Comparison of ENCODE assay signal across 9 cellular contexts in the genomic region with DNA sequence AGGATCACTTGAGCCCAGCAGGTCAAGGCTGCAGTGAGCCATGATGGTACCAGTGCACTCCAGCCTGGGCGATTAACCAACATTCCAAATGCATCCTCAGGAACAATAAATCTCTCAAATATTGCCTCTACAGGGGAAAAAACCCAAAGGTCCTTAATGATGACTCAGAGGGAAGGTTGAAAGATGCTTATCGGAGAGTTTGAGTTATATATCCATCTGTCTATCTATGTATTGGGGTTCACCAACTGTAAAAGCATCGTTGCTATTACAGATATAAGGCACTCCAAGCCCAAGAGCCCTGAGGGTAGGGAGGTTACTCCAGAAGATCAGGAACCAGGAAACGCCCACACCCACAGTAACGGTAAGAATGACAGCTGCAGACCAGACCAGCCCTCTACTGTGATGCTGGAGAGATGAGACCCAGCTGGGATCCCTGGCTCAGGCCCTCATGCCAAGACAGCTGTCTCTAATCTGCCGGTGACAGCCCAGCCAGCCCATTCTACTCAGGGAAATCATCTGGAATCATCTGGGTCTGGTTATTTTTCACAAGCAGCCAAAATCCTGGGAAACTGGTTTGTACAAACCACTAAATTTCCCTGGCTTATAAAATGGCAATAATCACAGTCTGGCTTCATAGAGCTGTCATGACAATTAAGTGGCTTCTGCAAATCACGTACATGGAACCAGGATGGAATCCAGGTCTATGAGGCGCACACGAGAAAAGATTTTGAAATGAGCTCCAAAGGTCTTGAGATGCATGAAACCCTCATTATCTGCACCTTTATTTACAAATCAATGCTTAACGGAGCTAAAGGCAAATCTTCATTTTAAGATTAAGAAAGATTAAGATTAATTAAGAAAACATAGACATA. TPM values are rescaled to one million over a fixed set of nuclear protein-coding genes. Genes with fewer than 3 reads are reported as not detected.
A peak's percentile ranks its signal among the peaks of the same experiment; 100 is the strongest.
DNase-seq lines count a peak whose midpoint lies in the region; ATAC-seq and TF ChIP-seq lines count a peak whose summit lies in the region.
"Had no signal": no experiment of that assay in that cellular context is flagged by ENCODE, and none has a peak within 500 bp of the region (broad histone marks: within the 10 kb centered on the region; RNA-seq: fewer than 3 reads in every experiment).

No MANE protein-coding gene starts in this region.

- in situ Hi-C loops in IMR-90 (cut with MboI; ENCODE audit: low sequenced_read_pairs) = no loop called here

- TF ChIP-seq CTCF in BE2C (IDR thresholded peaks at IDR 0.05; ENCODE audit: low read depth, low read length) (no peak), IMR-90 (conservative IDR thresholded peaks at IDR 0.05; ENCODE audit: low read depth, low read length) (no peak)

- H4K5ac ChIP-seq in IMR-90 (ENCODE audit: low read depth, low read length) (no peak overlapping the region), mesendoderm (ENCODE audit: low read length) (no peak overlapping the region)

- H2BK5ac ChIP-seq in IMR-90 (ENCODE audit: low read depth, low read length, poor library complexity, severe bottlenecking) (no peak overlapping the region), mesendoderm (ENCODE audit: low read length) (no peak overlapping the region)

- dilution Hi-C loops in IMR-90 (cut with HindIII; ENCODE audit: low sequenced_read_pairs, unreplicated experiment) = no loop called here

- H3K9me1 ChIP-seq in IMR-90 (ENCODE audit: insufficient read depth, low read length) = 0 out of 2 replicates have a peak, but pooled peaks cover 3% of the 10 kb centered on the region

- H3K36me3 ChIP-seq in BE2C (no peaks in the 10 kb centered on the region), IMR-90 (ENCODE audit: control insufficient read depth, insufficient read depth, low read length) (no peaks in the 10 kb centered on the region), mesendoderm (ENCODE audit: control insufficient read depth, insufficient read depth, low read length) (no peaks in the 10 kb centered on the region)

- no peaks in the 10 kb centered on the region for H3K27me3 ChIP-seq in BE2C
- H3K27me3 ChIP-seq in IMR-90 (ENCODE audit: control insufficient read depth, insufficient read depth, low read length) = 0 out of 2 replicates have a peak, but pooled peaks cover 2% of the 10 kb centered on the region
- H3K27me3 ChIP-seq in mesendoderm (ENCODE audit: insufficient read depth, low read length, poor library complexity) = no peaks in the 10 kb centered on the region

- peak overlapping the region; percentile 59 for H2AFZ ChIP-seq in IMR-90 (replicated peaks; ENCODE audit: low read length, poor library complexity)

- H4K91ac ChIP-seq in IMR-90 (ENCODE audit: insufficient read depth, low read depth, low read length) = no peak overlapping the region

- H2BK15ac ChIP-seq in IMR-90 (ENCODE audit: low read depth, low read length) = no peak overlapping the region
- H2BK15ac ChIP-seq in mesendoderm (replicated peaks; ENCODE audit: low read depth) = no peak overlapping the region

- no peak for TF ChIP-seq RAD21 in IMR-90 (IDR thresholded peaks at IDR 0.05; ENCODE audit: low read length)

- H3K4ac ChIP-seq in IMR-90 (ENCODE audit: low read depth, low read length) = peak overlapping the region; percentile 31; the same call in 1 of the 2 replicates
- H3K4ac ChIP-seq in mesendoderm (ENCODE audit: low read depth, low read length) = no peak overlapping the region

- TF ChIP-seq POLR2A in IMR-90 (IDR thresholded peaks at IDR 0.05; ENCODE audit: low read depth, low read length) = no peak

- H3K4me2 ChIP-seq in IMR-90 (ENCODE audit: low read depth, low read length) (no peak overlapping the region), mesendoderm (ENCODE audit: low read length) (no peak overlapping the region)

- BruUV-seq in IMR-90 (replicated peaks; lab: Mats Ljungman, UMichigan) = no TSS peak

- peaks cover 0 to 12% of the 10 kb centered on the region in 2 donors for H3K9me3 Mint-ChIP-seq in activated naive CD4-positive, alpha-beta T cell treated with anti-CD3 and anti-CD28 coated beads, Interleukin-2, amount 50 U/mL, for 72 hours

- peaks cover 0 to 7% of the 10 kb centered on the region in 2 donors for H3K36me3 Mint-ChIP-seq in activated naive CD4-positive, alpha-beta T cell treated with anti-CD3 and anti-CD28 coated beads, Interleukin-2, amount 50 U/mL, for 72 hours

- peak overlapping the region; percentile 41 to 45 for H3K27ac Mint-ChIP-seq in activated naive CD4-positive, alpha-beta T cell treated with anti-CD3 and anti-CD28 coated beads, Interleukin-2, amount 50 U/mL, for 72 hours

- H3K18ac ChIP-seq in IMR-90 (ENCODE audit: low read depth, low read length) (no peak overlapping the region), mesendoderm (ENCODE audit: low read length) (no peak overlapping the region)

- POLR2A ChIA-PET in IMR-90 (lab: Charles Lee; ENCODE audit: unreplicated experiment) = no interaction called here

- ATAC-seq in IMR-90 (ENCODE audit: low read depth) = peak; percentile 72
- peak; percentile 40 to 44 for ATAC-seq in activated naive CD4-positive, alpha-beta T cell treated with anti-CD3 and anti-CD28 coated beads, Interleukin-2, amount 50 U/mL, for 72 hours
- peak; percentile 61 for ATAC-seq in left colon
- ATAC-seq in HG02884 (IDR thresholded peaks at IDR 0.05; ENCODE audit: unreplicated experiment) = no peak
- ATAC-seq in GM19452 (IDR thresholded peaks at IDR 0.05; ENCODE audit: unreplicated experiment) = no peak

- no peak overlapping the region for H3K9ac ChIP-seq in IMR-90 (ENCODE audit: low read depth, low read length)
- H3K9ac ChIP-seq in mesendoderm (ENCODE audit: low read length) = no peak overlapping the region

- H3K4me3 ChIP-seq in BE2C (ENCODE audit: low read depth, low read length) (no peak overlapping the region), IMR-90 (ENCODE audit: insufficient read depth, low read depth, low read length) (no peak overlapping the region), mesendoderm (ENCODE audit: low read length) (no peak overlapping the region)

- CTCF ChIA-PET in IMR-90 (lab: Yijun Ruan, JAX) = interaction anchor here (1.3 to 2.4 kb wide), 4 partner anchors 8 to 81 kb away, joined by 4 to 8 read pairs (median 6); no protein-coding TSS in a partner anchor

- 0% methylated on average over 1 of the region's 10 CpGs; no CpG with 5 or more reads in 1 of the 2 experiments for WGBS in IMR-90 (ENCODE audit: extremely low coverage in 2 of 2, insufficient read length in 1 of 2), 2 experiments
- no CpG with 5 or more reads among the region's 10 CpGs for WGBS in mesendoderm (ENCODE audit: extremely low coverage, insufficient coverage, low lambda C conversion rate)

- H3K56ac ChIP-seq in IMR-90 (ENCODE audit: extremely low read depth, insufficient read depth, low read length) (no peak overlapping the region), mesendoderm (ENCODE audit: low read length) (no peak overlapping the region)

- no peaks in the 10 kb centered on the region; the same call in none of the 2 replicates for H4K20me1 ChIP-seq in IMR-90 (ENCODE audit: insufficient read depth, low read length)

- no peak overlapping the region for H2AK9ac ChIP-seq in IMR-90 (replicated peaks; ENCODE audit: low read depth, low read length, poor library complexity)

- no peaks in the 10 kb centered on the region for H3K4me1 ChIP-seq in BE2C
- H3K4me1 ChIP-seq in IMR-90 (ENCODE audit: control insufficient read depth, insufficient read depth, low read length) = peaks cover 3% of the 10 kb centered on the region; the same call in 1 of the 2 replicates
- H3K4me1 ChIP-seq in mesendoderm (ENCODE audit: control insufficient read depth, low read depth, low read length) = no peaks in the 10 kb centered on the region

- intact Hi-C loops in IMR-90 (cut with micrococcal nuclease) (no loop called here), left colon (cut with DNase I, micrococcal nuclease) (no loop called here)

- H2BK120ac ChIP-seq in IMR-90 (ENCODE audit: low read depth, low read length) (no peak overlapping the region; the same call in 1 of the 2 replicates), mesendoderm (ENCODE audit: low read depth, low read length) (no peak overlapping the region)

- DNase-seq in BE2C (peak; percentile 78), IMR-90 (peak; percentile 67), left colon (peak; percentile 39 to 47), C1 segment of cervical spinal cord (lab: John Stamatoyannopoulos, UW) (no peak), mesendoderm (no peak)
- no peak for DNase-seq in activated naive CD4-positive, alpha-beta T cell treated with anti-CD3 and anti-CD28 coated beads, Interleukin-2, amount 50 U/mL, for 72 hours (ENCODE audit: low spot score in 2 of 2)
- DNase-seq: NCI-H1417 treated with DMSO at 0.1 percent for 48 hours had no signal

- H2AK5ac ChIP-seq in IMR-90 (ENCODE audit: low read depth, low read length) (no peak overlapping the region), mesendoderm (ENCODE audit: low read length) (no peak overlapping the region)

- H3K14ac ChIP-seq in IMR-90 (replicated peaks; ENCODE audit: low read depth, low read length) = no peak overlapping the region

- no peaks in the 10 kb centered on the region for H3K79me2 ChIP-seq in mesendoderm (ENCODE audit: control insufficient read depth, insufficient read depth, low read length)

- H2BK20ac ChIP-seq in IMR-90 (ENCODE audit: low read depth, low read length) = peak overlapping the region; percentile 26; the same call in 1 of the 2 replicates

- H4K8ac ChIP-seq in IMR-90 (ENCODE audit: low read depth in 2 of 2, low read length in 2 of 2) (no peak overlapping the region), mesendoderm (ENCODE audit: low read depth, low read length) (no peak overlapping the region)

- H3K23ac ChIP-seq in IMR-90 (ENCODE audit: low read depth, low read length) (peak overlapping the region; percentile 63; the same call in 1 of the 2 replicates), mesendoderm (ENCODE audit: low read length) (no peak overlapping the region)

- H3K9me3 ChIP-seq in BE2C (no peaks in the 10 kb centered on the region), IMR-90 (ENCODE audit: control insufficient read depth, insufficient read depth, low read length) (peaks cover 3% of the 10 kb centered on the region; the same call in 1 of the 2 replicates)

- no peaks in the 10 kb centered on the region for H3K79me1 ChIP-seq in IMR-90 (ENCODE audit: low read depth in 1 of 2, low read length in 2 of 2)
- H3K79me1 ChIP-seq in mesendoderm (ENCODE audit: low read length) = no peaks in the 10 kb centered on the region

- H3K27ac ChIP-seq in IMR-90 (ENCODE audit: insufficient read depth, low read length) (no peak overlapping the region), mesendoderm (ENCODE audit: low read depth, low read length) (no peak overlapping the region)

RNA-seq across cellular contexts. Expression of gene TEX101, which starts 23.8 kb away (rescaled TPM):
- polyA plus RNA-seq in BE2C (2012; ENCODE audit: insufficient read depth, insufficient read length, low read depth) = 0.56 TPM
- total RNA-seq in IMR-90 (2012; rRNA removed) (not detected in 2 replicates), left colon (under 1 TPM; 0.27 to 0.34 TPM)
- polyA plus RNA-seq in IMR-90 (2012; rRNA removed) = not detected in 2 replicates
- not detected in 2 replicates for polyA plus RNA-seq in IMR-90 (2012; cell fraction: cytosol; rRNA removed)
- not detected in 2 replicates for polyA plus RNA-seq in IMR-90 (2012; cell fraction: nucleus; rRNA removed; ENCODE audit: low replicate concordance)
- not detected for total RNA-seq in activated naive CD4-positive, alpha-beta T cell treated with anti-CD3 and anti-CD28 coated beads, Interleukin-2, amount 50 U/mL, for 72 hours
- polyA plus RNA-seq in mesendoderm (2013, experiment 1 of 2) = 0.46 TPM
- polyA plus RNA-seq in mesendoderm (2013, experiment 2 of 2) = 0.35 TPM

RNA-seq across cellular contexts. Expression of gene LYPD3, which starts 26.9 kb away (rescaled TPM):
- not detected for polyA plus RNA-seq in BE2C (2012; ENCODE audit: insufficient read depth, insufficient read length, low read depth)
- total RNA-seq in IMR-90 (2012; rRNA removed) (0.18 TPM in 1 of 2 replicates, not detected in the other), left colon (under 1 TPM; 0.21 to 0.56 TPM)
- polyA plus RNA-seq in IMR-90 (2012; rRNA removed) = 1.1 TPM in 2 replicates
- 1.4 and 2.7 TPM in 2 replicates for polyA plus RNA-seq in IMR-90 (2012; cell fraction: cytosol; rRNA removed)
- 9.0 and 9.4 TPM in 2 replicates for polyA plus RNA-seq in IMR-90 (2012; cell fraction: nucleus; rRNA removed; ENCODE audit: low replicate concordance)
- total RNA-seq in activated naive CD4-positive, alpha-beta T cell treated with anti-CD3 and anti-CD28 coated beads, Interleukin-2, amount 50 U/mL, for 72 hours = 1 to 10 TPM; 3.0 to 7.1 TPM
- polyA plus RNA-seq in mesendoderm (2013, experiment 1 of 2) = 2.9 TPM
- 2.3 TPM for polyA plus RNA-seq in mesendoderm (2013, experiment 2 of 2)

Comparison
In these comparisons a context has a peak if more than half of its experiments do, and no peak if none do; other contexts are left out.
1. DNase-seq: peak in BE2C (single experiment), IMR-90 (single experiment) and left colon (2 of 2); none in activated naive CD4-positive, alpha-beta T cell treated with anti-CD3 and anti-CD28 coated beads, Interleukin-2, amount 50 U/mL, for 72 hours (0 of 2), C1 segment of cervical spinal cord (0 of 14) and mesendoderm (single experiment).
2. ATAC-seq: peak in IMR-90 (single experiment), activated naive CD4-positive, alpha-beta T cell treated with anti-CD3 and anti-CD28 coated beads, Interleukin-2, amount 50 U/mL, for 72 hours (2 of 2) and left colon (single experiment); none in HG02884 (single experiment) and GM19452 (single experiment).